Comparison of ENCODE assay signal across 1 cellular context in genomic region chr17:43428524-43428923, GRCh38.
TF ChIP-seq lines count a peak whose summit lies in the region.

No MANE protein-coding gene starts in this region.

TF ChIP-seq in HepG2, 621 proteins besides CTCF, POLR2A, EP300 and RAD21 (continued from another document):
- TF ChIP-seq ZFP37 (CRISPR knock-in tag; IDR thresholded peaks at IDR 0.05; ENCODE audit: borderline replicate concordance) (no peak), RNF219 (CRISPR knock-in tag; IDR thresholded peaks at IDR 0.05) (no peak), ZHX2 (IDR thresholded peaks at IDR 0.05; ENCODE audit: low read depth) (no peak), ZHX2 (CRISPR knock-in tag; IDR thresholded peaks at IDR 0.05; ENCODE audit: borderline replicate concordance) (no peak), HMGXB3 (CRISPR knock-in tag; IDR thresholded peaks at IDR 0.05; ENCODE audit: borderline replicate concordance) (no peak), PRMT3 (CRISPR knock-in tag; IDR thresholded peaks at IDR 0.05; ENCODE audit: borderline replicate concordance, low read depth) (no peak), ZBTB4 (CRISPR knock-in tag; IDR thresholded peaks at IDR 0.05; ENCODE audit: borderline replicate concordance) (no peak)
